ENCODE assay signal across 1 cellular context in genomic region chr5:52997424-52997823, GRCh38.
TF ChIP-seq lines count a peak whose summit lies in the region.

No MANE protein-coding gene starts in this region.

TF ChIP-seq in HepG2, 621 proteins besides CTCF, POLR2A, EP300 and RAD21 (continued from another document and continues in another):
- TF ChIP-seq MBNL3 (CRISPR knock-in tag; conservative IDR thresholded peaks at IDR 0.05): no peak
- no peak for TF ChIP-seq KDM6A (CRISPR knock-in tag; IDR thresholded peaks at IDR 0.05; ENCODE audit: low read depth)
- TF ChIP-seq ZFP37 (CRISPR knock-in tag; IDR thresholded peaks at IDR 0.05; ENCODE audit: borderline replicate concordance): no peak
- TF ChIP-seq ZNF282 (IDR thresholded peaks at IDR 0.05; ENCODE audit: partially characterized antibody): no peak
- TF ChIP-seq MAX (IDR thresholded peaks at IDR 0.05): 0 out of 2 replicates have a peak, but pooled peaks have one; percentile 13
- TF ChIP-seq BATF2 (CRISPR knock-in tag; IDR thresholded peaks at IDR 0.05): no peak
- TF ChIP-seq ZBTB20 (CRISPR knock-in tag; IDR thresholded peaks at IDR 0.05; ENCODE audit: borderline replicate concordance, low read depth): no peak
- TF ChIP-seq KDM2A (CRISPR knock-in tag; IDR thresholded peaks at IDR 0.05; ENCODE audit: borderline replicate concordance, low read depth): no peak
- TF ChIP-seq ZHX1 (CRISPR knock-in tag; IDR thresholded peaks at IDR 0.05; ENCODE audit: low read depth): no peak
- peak; percentile 25; the same call in 1 of the 2 replicates for TF ChIP-seq ZNF331 (CRISPR knock-in tag; IDR thresholded peaks at IDR 0.05)
- no peak for TF ChIP-seq ZNF75D (CRISPR knock-in tag; IDR thresholded peaks at IDR 0.05; ENCODE audit: borderline replicate concordance)
- no peak for TF ChIP-seq ZNF619 (CRISPR knock-in tag; IDR thresholded peaks at IDR 0.05)
- peak; percentile 54; the same call in 1 of the 2 replicates for TF ChIP-seq FOXK1 (CRISPR knock-in tag; IDR thresholded peaks at IDR 0.05; ENCODE audit: borderline replicate concordance, low read depth)
- TF ChIP-seq JUN (CRISPR knock-in tag; IDR thresholded peaks at IDR 0.05): no peak
- peak; percentile 18; the same call in 1 of the 2 replicates for TF ChIP-seq RXRB (CRISPR knock-in tag; IDR thresholded peaks at IDR 0.05; ENCODE audit: borderline replicate concordance)
- no peak for TF ChIP-seq DPF2 (CRISPR knock-in tag; IDR thresholded peaks at IDR 0.05; ENCODE audit: borderline replicate concordance, low read depth)
- TF ChIP-seq LBX2 (CRISPR knock-in tag; IDR thresholded peaks at IDR 0.05; ENCODE audit: borderline replicate concordance): no peak
- TF ChIP-seq ZNF878 (CRISPR knock-in tag; IDR thresholded peaks at IDR 0.05): peak; percentile 37; the same call in 1 of the 2 replicates
- no peak for TF ChIP-seq IKZF4 (CRISPR knock-in tag; IDR thresholded peaks at IDR 0.05; ENCODE audit: borderline replicate concordance, low read depth, not compliant biosample characterization)
- peak; percentile 25; the same call in 1 of the 2 replicates for TF ChIP-seq ZNF362 (CRISPR knock-in tag; IDR thresholded peaks at IDR 0.05; ENCODE audit: borderline replicate concordance)
- TF ChIP-seq HOXD1 (CRISPR knock-in tag; IDR thresholded peaks at IDR 0.05): no peak
- TF ChIP-seq MXI1 (IDR thresholded peaks at IDR 0.05; ENCODE audit: borderline replicate concordance, low read depth, low read length): peak; percentile 30; the same call in 1 of the 3 replicates
- TF ChIP-seq SOX13 (IDR thresholded peaks at IDR 0.05): peak; percentile 70
- peak in 1 of 2 experiments; percentile 97; a peak in 2 of 4 replicates for TF ChIP-seq SOX13 (CRISPR knock-in tag; conservative IDR thresholded peaks at IDR 0.05 in 1 of 2, IDR thresholded peaks at IDR 0.05 in 1 of 2)
- peak; percentile 57; the same call in 1 of the 2 replicates for TF ChIP-seq HMG20A (CRISPR knock-in tag; IDR thresholded peaks at IDR 0.05; ENCODE audit: borderline replicate concordance)
- no peak for TF ChIP-seq DBP (CRISPR knock-in tag; IDR thresholded peaks at IDR 0.05; ENCODE audit: not compliant biosample characterization)
- no peak for TF ChIP-seq TFAP4 (IDR thresholded peaks at IDR 0.05; ENCODE audit: borderline replicate concordance, low read depth)
- no peak for TF ChIP-seq ZEB1 (IDR thresholded peaks at IDR 0.05; ENCODE audit: insufficient replicate concordance, low read depth)
- TF ChIP-seq THAP8 (CRISPR knock-in tag; IDR thresholded peaks at IDR 0.05; ENCODE audit: borderline replicate concordance): no peak
- peak; percentile 29; the same call in 1 of the 2 replicates for TF ChIP-seq MYPOP (CRISPR knock-in tag; IDR thresholded peaks at IDR 0.05)
- no peak for TF ChIP-seq SRSF9 (IDR thresholded peaks at IDR 0.05; ENCODE audit: borderline replicate concordance, insufficient read depth, low read depth, low read length, poor library complexity, severe bottlenecking)
- TF ChIP-seq FOSL2 (CRISPR knock-in tag; IDR thresholded peaks at IDR 0.05): peak; percentile 57
- no peak for TF ChIP-seq ZNF704 (CRISPR knock-in tag; IDR thresholded peaks at IDR 0.05; ENCODE audit: borderline replicate concordance)
- no peak for TF ChIP-seq ZNF660 (CRISPR knock-in tag; IDR thresholded peaks at IDR 0.05; ENCODE audit: borderline replicate concordance, low read depth)
- no peak for TF ChIP-seq PITX1 (CRISPR knock-in tag; IDR thresholded peaks at IDR 0.05)
- no peak for TF ChIP-seq DNMT1 (CRISPR knock-in tag; IDR thresholded peaks at IDR 0.05)
- no peak for TF ChIP-seq ARNT (IDR thresholded peaks at IDR 0.05)
- no peak for TF ChIP-seq ZNF296 (CRISPR knock-in tag; conservative IDR thresholded peaks at IDR 0.05)
- TF ChIP-seq ZSCAN21 (CRISPR knock-in tag; IDR thresholded peaks at IDR 0.05; ENCODE audit: borderline replicate concordance): no peak
- no peak for TF ChIP-seq ZNF570 (CRISPR knock-in tag; IDR thresholded peaks at IDR 0.05; ENCODE audit: borderline replicate concordance)
- no peak for TF ChIP-seq ZBED4 (CRISPR knock-in tag; IDR thresholded peaks at IDR 0.05; ENCODE audit: borderline replicate concordance)
- TF ChIP-seq SATB2 (CRISPR knock-in tag; IDR thresholded peaks at IDR 0.05): no peak
- TF ChIP-seq ATAD3A (CRISPR knock-in tag; IDR thresholded peaks at IDR 0.05): no peak
- TF ChIP-seq ATM (IDR thresholded peaks at IDR 0.05; ENCODE audit: borderline replicate concordance): no peak
- no peak for TF ChIP-seq TEF (CRISPR knock-in tag; IDR thresholded peaks at IDR 0.05)
- no peak for TF ChIP-seq ZNF747 (CRISPR knock-in tag; IDR thresholded peaks at IDR 0.05; ENCODE audit: borderline replicate concordance)
- no peak for TF ChIP-seq ATF7 (IDR thresholded peaks at IDR 0.05)
- no peak for TF ChIP-seq ATF7 (CRISPR knock-in tag; IDR thresholded peaks at IDR 0.05)
- TF ChIP-seq NR2F1 (CRISPR knock-in tag; IDR thresholded peaks at IDR 0.05): no peak
- TF ChIP-seq ATF4 (CRISPR knock-in tag; IDR thresholded peaks at IDR 0.05): no peak
- TF ChIP-seq MYNN (CRISPR knock-in tag; IDR thresholded peaks at IDR 0.05; ENCODE audit: low read depth): no peak
- TF ChIP-seq ZMYM4 (CRISPR knock-in tag; IDR thresholded peaks at IDR 0.05): peak; percentile 57; the same call in 1 of the 2 replicates
- TF ChIP-seq SUZ12 (IDR thresholded peaks at IDR 0.05; ENCODE audit: low read depth, low read length): no peak
- TF ChIP-seq LCORL (IDR thresholded peaks at IDR 0.05): no peak
- peak; percentile 54; the same call in 1 of the 2 replicates for TF ChIP-seq LCORL (CRISPR knock-in tag; IDR thresholded peaks at IDR 0.05)
- TF ChIP-seq ZNF557 (CRISPR knock-in tag; IDR thresholded peaks at IDR 0.05): no peak
